7 cellular contexts compared by ENCODE assay signal in genomic region chr12:102399653-102400052, GRCh38.
"Had no signal": no experiment of that assay in that cellular context is flagged by ENCODE, and none has a peak within 500 bp of the region (broad histone marks: within the 10 kb centered on the region; RNA-seq: fewer than 3 reads in every experiment).

No MANE protein-coding gene starts in this region.

- H3K27ac ChIP-seq: HL-60, KMS-11 had no signal

- H3K9ac ChIP-seq: KMS-11 had no signal

- DNase-seq: IMR-90, KBM-7, KG1 had no signal

- ATAC-seq: HepG2 had no signal

- FAIRE-seq: HepG2, HTR-8/SVneo had no signal

- H3K4me2 ChIP-seq: KMS-11 had no signal
